Comparison of ENCODE assay signal across 8 cellular contexts in the genomic region with DNA sequence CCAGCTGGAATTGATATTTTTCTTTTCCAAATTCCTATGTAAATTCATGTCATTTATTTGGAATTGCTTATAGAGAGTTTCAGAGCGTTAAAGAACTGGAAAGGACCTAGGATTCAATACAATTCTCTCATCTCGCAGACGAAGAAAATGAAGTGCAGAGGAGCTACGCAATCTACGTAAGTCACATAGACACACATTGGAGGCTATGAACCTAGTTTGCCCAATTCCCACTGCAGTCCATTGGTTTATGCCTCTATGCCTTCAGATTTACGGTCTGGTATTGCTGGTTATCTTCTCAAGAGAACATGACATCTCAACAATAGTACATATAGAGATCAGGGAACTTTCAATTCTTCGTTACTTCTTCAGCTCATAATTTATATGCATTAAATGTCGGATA. TPM values are rescaled to one million over a fixed set of nuclear protein-coding genes. Genes with fewer than 3 reads are reported as not detected.
A peak's percentile ranks its signal among the peaks of the same experiment; 100 is the strongest.
DNase-seq lines count a peak whose midpoint lies in the region; ATAC-seq lines count a peak whose summit lies in the region.

No MANE protein-coding gene starts in this region.

- peak overlapping the region; percentile 92 for H3K4me3 Mint-ChIP-seq in T-helper 1 cell treated with Interleukin-12 subunit alpha and Interleukin-12 subunit beta and Interleukin-4 antibody, amounts not matched to agents 30 μg/mL and 1 μg/mL, for 36 hours
- H3K4me3 Mint-ChIP-seq in activated CD4-positive, alpha-beta memory T cell treated with anti-CD3 and anti-CD28 coated beads, Interleukin-2, amount 10 ng/mL, durations not matched to agents 7 days and 5 days = peak overlapping the region; percentile 84
- H3K4me3 Mint-ChIP-seq in stimulated activated memory B cell treated with anti-CD40 and anti-IgM and Interleukin-4, amounts not matched to agents 10 μg/mL and 1 μg/mL and 100 μg/mL, for 72 hours = peak overlapping the region; percentile 88

- intact Hi-C loops in posterior vena cava (cut with DNase I) = no loop called here

- CTCF ChIA-PET in activated CD4-positive, alpha-beta memory T cell treated with anti-CD3 and anti-CD28 coated beads, Interleukin-2, amount 10 ng/mL, durations not matched to agents 7 days and 5 days (lab: Charles Lee) = interaction anchor here (0.8 to 2.5 kb wide), 3 partner anchors 114 to 515 kb away, joined by 4 to 8 read pairs (median 7); no protein-coding TSS in a partner anchor

- POLR2A ChIA-PET in activated CD4-positive, alpha-beta memory T cell treated with anti-CD3 and anti-CD28 coated beads, Interleukin-2, amount 10 ng/mL, durations not matched to agents 7 days and 5 days (lab: Charles Lee) = interaction anchor here (1.1 to 1.9 kb wide), 4 partner anchors 47 to 291 kb away, joined by 3 to 9 read pairs (median 4); a partner anchor contains a TSS

- peaks cover 18% of the 10 kb centered on the region for H3K4me1 Mint-ChIP-seq in T-helper 1 cell treated with Interleukin-12 subunit alpha and Interleukin-12 subunit beta and Interleukin-4 antibody, amounts not matched to agents 30 μg/mL and 1 μg/mL, for 36 hours (ENCODE audit: low read depth)
- H3K4me1 Mint-ChIP-seq in activated CD4-positive, alpha-beta memory T cell treated with anti-CD3 and anti-CD28 coated beads, Interleukin-2, amount 10 ng/mL, durations not matched to agents 7 days and 5 days = peaks cover 23% of the 10 kb centered on the region
- H3K4me1 Mint-ChIP-seq in stimulated activated memory B cell treated with anti-CD40 and anti-IgM and Interleukin-4, amounts not matched to agents 10 μg/mL and 1 μg/mL and 100 μg/mL, for 72 hours = peaks cover 35% of the 10 kb centered on the region

- no peaks in the 10 kb centered on the region for H3K9me3 Mint-ChIP-seq in T-helper 1 cell treated with Interleukin-12 subunit alpha and Interleukin-12 subunit beta and Interleukin-4 antibody, amounts not matched to agents 30 μg/mL and 1 μg/mL, for 36 hours
- H3K9me3 Mint-ChIP-seq in activated CD4-positive, alpha-beta memory T cell treated with anti-CD3 and anti-CD28 coated beads, Interleukin-2, amount 10 ng/mL, durations not matched to agents 7 days and 5 days = no peaks in the 10 kb centered on the region
- H3K9me3 Mint-ChIP-seq in stimulated activated memory B cell treated with anti-CD40 and anti-IgM and Interleukin-4, amounts not matched to agents 10 μg/mL and 1 μg/mL and 100 μg/mL, for 72 hours = no peaks in the 10 kb centered on the region

- DNase-seq in T-helper 1 cell (no peak), globus pallidus (ENCODE audit: low spot score) (peak; percentile 43), posterior vena cava (ENCODE audit: low spot score) (no peak), cortex of kidney (lab: John Stamatoyannopoulos, UW) (no peak)
- DNase-seq in activated CD4-positive, alpha-beta memory T cell treated with anti-CD3 and anti-CD28 coated beads, Interleukin-2, amount 10 ng/mL, durations not matched to agents 7 days and 5 days = no peak

- no peaks in the 10 kb centered on the region for H3K36me3 Mint-ChIP-seq in T-helper 1 cell treated with Interleukin-12 subunit alpha and Interleukin-12 subunit beta and Interleukin-4 antibody, amounts not matched to agents 30 μg/mL and 1 μg/mL, for 36 hours (ENCODE audit: low read depth)
- peaks cover 3% of the 10 kb centered on the region for H3K36me3 Mint-ChIP-seq in activated CD4-positive, alpha-beta memory T cell treated with anti-CD3 and anti-CD28 coated beads, Interleukin-2, amount 10 ng/mL, durations not matched to agents 7 days and 5 days (ENCODE audit: low read depth)
- H3K36me3 Mint-ChIP-seq in stimulated activated memory B cell treated with anti-CD40 and anti-IgM and Interleukin-4, amounts not matched to agents 10 μg/mL and 1 μg/mL and 100 μg/mL, for 72 hours = no peaks in the 10 kb centered on the region

- no peak for ATAC-seq in stimulated activated memory B cell treated with anti-CD40 and anti-IgM and Interleukin-4, amounts not matched to agents 10 μg/mL and 1 μg/mL and 100 μg/mL, for 72 hours
- no peak for ATAC-seq in GM18498 (IDR thresholded peaks at IDR 0.05; ENCODE audit: unreplicated experiment)

- H3K27me3 Mint-ChIP-seq in T-helper 1 cell treated with Interleukin-12 subunit alpha and Interleukin-12 subunit beta and Interleukin-4 antibody, amounts not matched to agents 30 μg/mL and 1 μg/mL, for 36 hours (ENCODE audit: low read depth) = peaks cover 21% of the 10 kb centered on the region
- H3K27me3 Mint-ChIP-seq in activated CD4-positive, alpha-beta memory T cell treated with anti-CD3 and anti-CD28 coated beads, Interleukin-2, amount 10 ng/mL, durations not matched to agents 7 days and 5 days = no peaks in the 10 kb centered on the region
- H3K27me3 Mint-ChIP-seq in stimulated activated memory B cell treated with anti-CD40 and anti-IgM and Interleukin-4, amounts not matched to agents 10 μg/mL and 1 μg/mL and 100 μg/mL, for 72 hours = no peaks in the 10 kb centered on the region

- H3K27ac Mint-ChIP-seq in T-helper 1 cell treated with Interleukin-12 subunit alpha and Interleukin-12 subunit beta and Interleukin-4 antibody, amounts not matched to agents 30 μg/mL and 1 μg/mL, for 36 hours = peak overlapping the region; percentile 87
- no peak overlapping the region for H3K27ac Mint-ChIP-seq in activated CD4-positive, alpha-beta memory T cell treated with anti-CD3 and anti-CD28 coated beads, Interleukin-2, amount 10 ng/mL, durations not matched to agents 7 days and 5 days
- H3K27ac Mint-ChIP-seq in stimulated activated memory B cell treated with anti-CD40 and anti-IgM and Interleukin-4, amounts not matched to agents 10 μg/mL and 1 μg/mL and 100 μg/mL, for 72 hours = peak overlapping the region; percentile 83

RNA-seq across cellular contexts. Expression of a gene that starts 1.0 kb away (rescaled TPM):
- 10 to 100 TPM; 19.7 to 20.0 TPM for total RNA-seq in activated CD4-positive, alpha-beta memory T cell treated with anti-CD3 and anti-CD28 coated beads, Interleukin-2, amount 10 ng/mL, durations not matched to agents 7 days and 5 days
- 10 to 100 TPM; 15.3 to 15.4 TPM for total RNA-seq in posterior vena cava
